In the genomic region with DNA sequence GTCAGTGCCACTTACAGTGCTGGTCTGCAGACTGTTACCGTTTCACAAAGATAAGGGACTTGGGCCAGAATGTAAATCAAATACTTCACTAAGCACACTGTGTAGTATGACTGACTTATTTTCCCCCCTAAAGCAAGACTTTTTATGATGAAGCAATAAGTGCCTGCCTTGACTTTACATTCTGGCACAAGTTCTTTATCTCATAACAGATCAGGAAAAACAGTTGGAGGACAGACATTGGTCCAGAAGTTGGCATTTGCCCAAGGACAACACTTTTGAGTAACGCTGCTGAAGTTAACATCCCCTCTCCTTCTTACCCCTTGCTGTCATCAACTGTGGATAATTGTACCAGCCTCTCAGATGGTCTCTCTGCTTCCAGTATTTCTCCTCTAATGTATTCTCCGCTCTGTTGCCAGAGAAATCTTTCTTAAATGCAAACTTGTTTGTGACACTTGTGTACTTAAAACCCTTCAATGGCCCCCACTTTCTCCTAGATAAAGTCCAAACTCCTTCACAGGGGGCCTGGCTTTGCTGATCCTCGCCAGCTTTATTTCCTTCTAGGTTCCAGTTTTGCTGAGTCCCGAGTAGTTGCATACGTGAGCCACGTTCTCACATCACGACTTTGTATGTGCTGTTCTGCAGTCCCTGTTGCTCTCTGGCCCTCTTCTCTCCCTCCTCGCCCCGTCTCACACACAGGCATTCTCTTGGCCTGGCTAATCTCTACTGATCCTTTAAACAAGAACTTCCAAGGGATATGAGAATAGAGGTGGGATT, we compare ENCODE assay signal across 15 cellular contexts. TPM values are rescaled to one million over a fixed set of nuclear protein-coding genes. Genes with fewer than 3 reads are reported as not detected.
DNase-seq lines count a peak whose midpoint lies in the region; ATAC-seq and TF ChIP-seq lines count a peak whose summit lies in the region.
"Had no signal": no experiment of that assay in that cellular context is flagged by ENCODE, and none has a peak within 500 bp of the region (broad histone marks: within the 10 kb centered on the region; RNA-seq: fewer than 3 reads in every experiment).

No MANE protein-coding gene starts in this region.

- WGBS in trophoblast cell (ENCODE audit: extremely low coverage, insufficient coverage, insufficient read length) = no CpG with 5 or more reads among the region's 10 CpGs

- no peak for TF ChIP-seq CTCF in nephron progenitor cell (IDR thresholded peaks at IDR 0.05)

- H3K4me1 Mint-ChIP-seq in activated CD4-positive, alpha-beta T cell treated with anti-CD3 and anti-CD28 coated beads, Interleukin-2, amount 10 ng/mL, durations not matched to agents 7 days and 5 days = peaks cover 94% of the 10 kb centered on the region
- H3K4me1 Mint-ChIP-seq in dendritic cell treated with granulocyte-macrophage colony-stimulating factor and Interleukin-4, amounts not matched to agents 40 ng/mL and 50 ng/mL, for 4 days (ENCODE audit: low read depth) = peaks cover 60% of the 10 kb centered on the region
- peaks cover 29% of the 10 kb centered on the region for H3K4me1 Mint-ChIP-seq in nephron progenitor cell

- POLR2A ChIA-PET in activated CD4-positive, alpha-beta T cell treated with anti-CD3 and anti-CD28 coated beads, Interleukin-2, amount 10 ng/mL, durations not matched to agents 7 days and 5 days (lab: Charles Lee) = no interaction called here

- no peak overlapping the region for H4K91ac ChIP-seq in trophoblast cell (ENCODE audit: low read depth, low read length)

- peak overlapping the region; percentile 36 for H3K4me3 Mint-ChIP-seq in activated CD4-positive, alpha-beta T cell treated with anti-CD3 and anti-CD28 coated beads, Interleukin-2, amount 10 ng/mL, durations not matched to agents 7 days and 5 days
- H3K4me3 Mint-ChIP-seq in dendritic cell treated with granulocyte-macrophage colony-stimulating factor and Interleukin-4, amounts not matched to agents 40 ng/mL and 50 ng/mL, for 4 days = no peak overlapping the region
- no peak overlapping the region for H3K4me3 Mint-ChIP-seq in nephron progenitor cell

- intact Hi-C loops in dendritic cell treated with granulocyte-macrophage colony-stimulating factor and Interleukin-4, amounts not matched to agents 40 ng/mL and 50 ng/mL, for 4 days (cut with micrococcal nuclease) = no loop called here

- no peaks in the 10 kb centered on the region for H3K9me3 ChIP-seq in trophoblast cell (ENCODE audit: insufficient read depth, low read depth, low read length)
- H3K9me3 ChIP-seq: Caco-2, lower lobe of right lung, neutrophil had no signal

- no peak overlapping the region for H3K14ac ChIP-seq in trophoblast cell (ENCODE audit: low read length)

- H3K27ac Mint-ChIP-seq in activated CD4-positive, alpha-beta T cell treated with anti-CD3 and anti-CD28 coated beads, Interleukin-2, amount 10 ng/mL, durations not matched to agents 7 days and 5 days = peak overlapping the region; percentile 92
- peak overlapping the region; percentile 35 for H3K27ac Mint-ChIP-seq in dendritic cell treated with granulocyte-macrophage colony-stimulating factor and Interleukin-4, amounts not matched to agents 40 ng/mL and 50 ng/mL, for 4 days
- H3K27ac Mint-ChIP-seq in nephron progenitor cell = peak overlapping the region; percentile 65

- H3K4ac ChIP-seq in trophoblast cell (ENCODE audit: low read depth, low read length) = no peak overlapping the region

- H3K4me2 ChIP-seq in trophoblast cell (ENCODE audit: low read length) = no peak overlapping the region

- no peak overlapping the region for H2BK120ac ChIP-seq in trophoblast cell (ENCODE audit: insufficient read depth, low read length, poor library complexity)

- H4K12ac ChIP-seq in trophoblast cell (ENCODE audit: low read depth, low read length) = no peak overlapping the region

- H3K9ac ChIP-seq in trophoblast cell (ENCODE audit: low read length) = no peak overlapping the region

- no peaks in the 10 kb centered on the region for H3K27me3 ChIP-seq in trophoblast cell (ENCODE audit: insufficient read depth, low read length)
- H3K27me3 ChIP-seq: neutrophil had no signal

- H3K4me3 ChIP-seq in trophoblast cell (ENCODE audit: low read depth, low read length) = no peak overlapping the region
- H3K4me3 ChIP-seq: lower lobe of right lung had no signal

- H3K9me3 Mint-ChIP-seq in activated CD4-positive, alpha-beta T cell treated with anti-CD3 and anti-CD28 coated beads, Interleukin-2, amount 10 ng/mL, durations not matched to agents 7 days and 5 days = peaks cover 2% of the 10 kb centered on the region
- no peaks in the 10 kb centered on the region for H3K9me3 Mint-ChIP-seq in dendritic cell treated with granulocyte-macrophage colony-stimulating factor and Interleukin-4, amounts not matched to agents 40 ng/mL and 50 ng/mL, for 4 days
- peaks cover 4% of the 10 kb centered on the region for H3K9me3 Mint-ChIP-seq in nephron progenitor cell

- no peak overlapping the region for H3K27ac ChIP-seq in trophoblast cell (ENCODE audit: low read depth, low read length)
- H3K27ac ChIP-seq: lower lobe of right lung, neutrophil had no signal

- no peak overlapping the region for H2BK12ac ChIP-seq in trophoblast cell (ENCODE audit: low read length)

- no peaks in the 10 kb centered on the region for H3K79me2 ChIP-seq in trophoblast cell (ENCODE audit: control insufficient read depth, insufficient read depth, low read length, poor library complexity)

- no peak overlapping the region for H2AFZ ChIP-seq in trophoblast cell (ENCODE audit: insufficient read depth, low read length, poor library complexity)

- H2AK5ac ChIP-seq in trophoblast cell (ENCODE audit: low read length) = no peak overlapping the region

- CTCF ChIA-PET in activated CD4-positive, alpha-beta T cell treated with anti-CD3 and anti-CD28 coated beads, Interleukin-2, amount 10 ng/mL, durations not matched to agents 7 days and 5 days (lab: Charles Lee) = interaction anchor here (0.5 to 1.9 kb wide), 6 partner anchors 8 to 402 kb away, joined by 3 to 7 read pairs (median 3); no protein-coding TSS in a partner anchor

- no peak for DNase-seq in activated CD4-positive, alpha-beta T cell treated with anti-CD3 and anti-CD28 coated beads, Interleukin-2, amount 10 ng/mL, durations not matched to agents 7 days and 5 days
- no peak for DNase-seq in activated CD4-positive, alpha-beta T cell treated with anti-CD3 and anti-CD28 coated beads, Interleukin-2, amount 50 U/mL, for 1 hour
- DNase-seq in RPMI7951 (ENCODE audit: low read depth) (peak; percentile 72), nephron progenitor cell (no peak), trophoblast cell (no peak), NCI-H1105 (lab: John Stamatoyannopoulos, UW) (no peak)
- DNase-seq: activated CD4-positive, alpha-beta T cell treated with anti-CD3 and anti-CD28 coated beads for 4 hours; activated effector memory CD4-positive, alpha-beta T cell treated with anti-CD3 and anti-CD28 coated beads, Interleukin-2, amount 50 U/mL, for 16 hours; Caco-2; lower lobe of right lung; NCI-H1417 treated with DMSO at 0.1 percent for 48 hours; NCI-H524 had no signal

- no peak overlapping the region for H4K8ac ChIP-seq in trophoblast cell (ENCODE audit: low read depth, low read length)

- ATAC-seq in GM18873 (IDR thresholded peaks at IDR 0.05; ENCODE audit: low FRiP score, unreplicated experiment) = no peak
- ATAC-seq: lower lobe of right lung had no signal

- H2BK5ac ChIP-seq in trophoblast cell (ENCODE audit: low read depth, low read length, poor library complexity) = no peak overlapping the region

- H3K23ac ChIP-seq in trophoblast cell (ENCODE audit: low read length) = no peak overlapping the region

- no peaks in the 10 kb centered on the region for H3K27me3 Mint-ChIP-seq in activated CD4-positive, alpha-beta T cell treated with anti-CD3 and anti-CD28 coated beads, Interleukin-2, amount 10 ng/mL, durations not matched to agents 7 days and 5 days
- H3K27me3 Mint-ChIP-seq in dendritic cell treated with granulocyte-macrophage colony-stimulating factor and Interleukin-4, amounts not matched to agents 40 ng/mL and 50 ng/mL, for 4 days = peaks cover 10% of the 10 kb centered on the region
- peaks cover 8% of the 10 kb centered on the region for H3K27me3 Mint-ChIP-seq in nephron progenitor cell (ENCODE audit: low read depth, poor library complexity)

- no peaks in the 10 kb centered on the region for H3K4me1 ChIP-seq in trophoblast cell (ENCODE audit: control insufficient read depth in 1 of 2, insufficient read depth in 2 of 2, low read length in 2 of 2)
- H3K4me1 ChIP-seq: Caco-2 had no signal

- no peak overlapping the region for H3K18ac ChIP-seq in trophoblast cell (ENCODE audit: low read length)

- no peaks in the 10 kb centered on the region for H3K79me1 ChIP-seq in trophoblast cell (ENCODE audit: low read length)

- H3K36me3 ChIP-seq in trophoblast cell (ENCODE audit: control insufficient read depth in 1 of 2, insufficient read depth in 2 of 2, low read length in 2 of 2) = no peaks in the 10 kb centered on the region
- H3K36me3 ChIP-seq: lower lobe of right lung, neutrophil had no signal

- H3K36me3 Mint-ChIP-seq in activated CD4-positive, alpha-beta T cell treated with anti-CD3 and anti-CD28 coated beads, Interleukin-2, amount 10 ng/mL, durations not matched to agents 7 days and 5 days (ENCODE audit: low read depth) = peaks cover 22% of the 10 kb centered on the region
- H3K36me3 Mint-ChIP-seq in dendritic cell treated with granulocyte-macrophage colony-stimulating factor and Interleukin-4, amounts not matched to agents 40 ng/mL and 50 ng/mL, for 4 days (ENCODE audit: low read depth) = no peaks in the 10 kb centered on the region
- no peaks in the 10 kb centered on the region for H3K36me3 Mint-ChIP-seq in nephron progenitor cell (ENCODE audit: low read depth)

RNA-seq across cellular contexts. Expression of gene S1PR1, which starts 45.7 kb away (rescaled TPM):
- 100 to 1,000 TPM; 177 to 209 TPM for total RNA-seq in activated CD4-positive, alpha-beta T cell treated with anti-CD3 and anti-CD28 coated beads, Interleukin-2, amount 10 ng/mL, durations not matched to agents 7 days and 5 days
- total RNA-seq in RPMI7951 (2014; rRNA removed; shearing (Covaris generic)) = 0.39 and 0.84 TPM in 2 replicates
- 4.1 and 5.7 TPM in 2 replicates for polyA plus RNA-seq in trophoblast cell (2013)
- total RNA-seq: Caco-2 had no signal

Comparison
In these comparisons a context has a peak if more than half of its experiments do, and no peak if none do; other contexts are left out.
1. H3K27ac Mint-ChIP-seq: peak in every context shown above with its lines; median percentile 92 in activated CD4-positive, alpha-beta T cell treated with anti-CD3 and anti-CD28 coated beads, Interleukin-2, amount 10 ng/mL, durations not matched to agents 7 days and 5 days; 65 in nephron progenitor cell; 35 in dendritic cell treated with granulocyte-macrophage colony-stimulating factor and Interleukin-4, amounts not matched to agents 40 ng/mL and 50 ng/mL, for 4 days.
2. RNA of gene S1PR1, which starts 45.7 kb away (total RNA-seq): 177 to 209 TPM in activated CD4-positive, alpha-beta T cell treated with anti-CD3 and anti-CD28 coated beads, Interleukin-2, amount 10 ng/mL, durations not matched to agents 7 days and 5 days; 0.39 to 0.84 TPM in RPMI7951; every median in the first group is over 10 times any median in the second.